Comparison of ENCODE assay signal across 10 cellular contexts in genomic region chr14:95784137-95784536, GRCh38.
DNase-seq lines count a peak whose midpoint lies in the region; TF ChIP-seq lines count a peak whose summit lies in the region.
"Had no signal": no experiment of that assay in that cellular context is flagged by ENCODE, and none has a peak within 500 bp of the region (broad histone marks: within the 10 kb centered on the region; RNA-seq: fewer than 3 reads in every experiment).

No MANE protein-coding gene starts in this region.

- no peaks in the 10 kb centered on the region for H4K20me1 ChIP-seq in Karpas-422 (ENCODE audit: insufficient read depth, low read depth, low read length)

- no peak for TF ChIP-seq RAD21 in liver (IDR thresholded peaks at IDR 0.05)

- H2AFZ ChIP-seq in Karpas-422 (ENCODE audit: low read length): no peak overlapping the region

- no peak overlapping the region for H3K9ac ChIP-seq in Karpas-422 (ENCODE audit: low read length)
- no peak overlapping the region for H3K9ac ChIP-seq in liver (ENCODE audit: low read depth in 1 of 2, low read length in 2 of 2)
- H3K9ac ChIP-seq: KMS-11 had no signal

- H3K9me3 ChIP-seq in Karpas-422 (ENCODE audit: low read length): no peaks in the 10 kb centered on the region
- no peaks in the 10 kb centered on the region for H3K9me3 ChIP-seq in liver (ENCODE audit: control insufficient read depth in 4 of 4, low read length in 3 of 4)
- no peaks in the 10 kb centered on the region for H3K9me3 ChIP-seq in uterus
- H3K9me3 ChIP-seq: vagina had no signal

- 2% methylated on average over 1 of the region's 1 CpG for WGBS in liver

- no peaks in the 10 kb centered on the region for H3K4me1 ChIP-seq in Karpas-422 (ENCODE audit: low read length)
- H3K4me1 ChIP-seq in liver (ENCODE audit: control insufficient read depth in 4 of 4, insufficient read depth in 4 of 4, low read length in 3 of 4): no peaks in the 10 kb centered on the region
- no peaks in the 10 kb centered on the region for H3K4me1 ChIP-seq in uterus
- H3K4me1 ChIP-seq: foreskin keratinocyte, vagina had no signal

- H3K4me3 ChIP-seq in Karpas-422 (ENCODE audit: low read length) (no peak overlapping the region), brain microvascular endothelial cell (ENCODE audit: low read depth, low read length) (no peak overlapping the region), liver (ENCODE audit: low read depth in 1 of 3, low read length in 3 of 3) (no peak overlapping the region), uterus (no peak overlapping the region)
- H3K4me3 ChIP-seq: vagina had no signal

- H3K27me3 ChIP-seq in Karpas-422 (ENCODE audit: low read length) (no peaks in the 10 kb centered on the region; the same call in 1 of the 2 replicates), brain microvascular endothelial cell (replicated peaks) (no peaks in the 10 kb centered on the region), liver (ENCODE audit: control insufficient read depth in 4 of 4, insufficient read depth in 4 of 4, low read length in 3 of 4) (no peaks in the 10 kb centered on the region), uterus (no peaks in the 10 kb centered on the region)
- H3K27me3 ChIP-seq: foreskin keratinocyte, vagina had no signal

- TF ChIP-seq POLR2A in uterus (IDR thresholded peaks at IDR 0.05): no peak

- no peaks in the 10 kb centered on the region for H3K79me2 ChIP-seq in Karpas-422 (ENCODE audit: low read length)

- TF ChIP-seq CTCF in GM10266 (IDR thresholded peaks at IDR 0.05; ENCODE audit: control insufficient read depth, insufficient read depth, low read depth, missing control alignments) (no peak), brain microvascular endothelial cell (IDR thresholded peaks at IDR 0.05; ENCODE audit: low read depth, low read length, missing control alignments) (no peak), liver (IDR thresholded peaks at IDR 0.05; ENCODE audit: low read depth, low read length, missing input control) (no peak), uterus (IDR thresholded peaks at IDR 0.05) (no peak)

- intact Hi-C loops in uterus (cut with DNase I; ENCODE audit: low total_unique reads): no loop called here

- H3K4me2 ChIP-seq in Karpas-422 (ENCODE audit: low read depth, low read length, poor library complexity, severe bottlenecking): no peak overlapping the region
- H3K4me2 ChIP-seq: KMS-11 had no signal

- in situ Hi-C loops in brain microvascular endothelial cell (cut with HindIII; ENCODE audit: low pct_ligation_motif_present, low sequenced_read_pairs) (no loop called here), G401 (cut with HindIII; ENCODE audit: low sequenced_read_pairs) (no loop called here)

- no peak overlapping the region for H3K27ac ChIP-seq in Karpas-422 (ENCODE audit: low read length)
- no peak overlapping the region for H3K27ac ChIP-seq in brain microvascular endothelial cell
- H3K27ac ChIP-seq in liver (ENCODE audit: low read depth in 1 of 2, low read length in 2 of 2): no peak overlapping the region
- no peak overlapping the region for H3K27ac ChIP-seq in uterus
- H3K27ac ChIP-seq: foreskin keratinocyte, KMS-11, vagina had no signal

- H3K36me3 ChIP-seq in Karpas-422 (ENCODE audit: insufficient read depth, low read length) (no peaks in the 10 kb centered on the region), brain microvascular endothelial cell (replicated peaks) (no peaks in the 10 kb centered on the region), liver (ENCODE audit: control insufficient read depth in 4 of 4, insufficient read depth in 3 of 4, low read depth in 1 of 4, low read length in 3 of 4) (no peaks in the 10 kb centered on the region), uterus (no peaks in the 10 kb centered on the region)
- H3K36me3 ChIP-seq: vagina had no signal

- peak; percentile 36 for DNase-seq in GM10266 (ENCODE audit: extremely low spot score)
- peak; percentile 78 for DNase-seq in Karpas-422
- peak; percentile 33 for DNase-seq in brain microvascular endothelial cell
- DNase-seq in uterus: no peak
- DNase-seq in G401 (ENCODE audit: low spot score): no peak
- no peak for DNase-seq in NCI-H1930 (lab: John Stamatoyannopoulos, UW)
- DNase-seq: foreskin keratinocyte had no signal

- H3K9me2 ChIP-seq in Karpas-422 (replicated peaks; ENCODE audit: insufficient read depth, low read length): no peaks in the 10 kb centered on the region

TF ChIP-seq in liver, 16 proteins besides CTCF, POLR2A, EP300 and RAD21:
- TF ChIP-seq REST (IDR thresholded peaks at IDR 0.05) (peak; percentile 98), ZBTB33 (IDR thresholded peaks at IDR 0.05) (no peak)
TF ChIP-seq in liver: peak in this region for 1.

Comparison
In these comparisons a context has a peak if more than half of its experiments do, and no peak if none do; other contexts are left out.
1. DNase-seq: peak in GM10266 (single experiment), Karpas-422 (single experiment) and brain microvascular endothelial cell (single experiment); none in uterus (0 of 2), G401 (single experiment) and NCI-H1930 (0 of 2).